ENCODE assay signal across 15 cellular contexts in the genomic region with DNA sequence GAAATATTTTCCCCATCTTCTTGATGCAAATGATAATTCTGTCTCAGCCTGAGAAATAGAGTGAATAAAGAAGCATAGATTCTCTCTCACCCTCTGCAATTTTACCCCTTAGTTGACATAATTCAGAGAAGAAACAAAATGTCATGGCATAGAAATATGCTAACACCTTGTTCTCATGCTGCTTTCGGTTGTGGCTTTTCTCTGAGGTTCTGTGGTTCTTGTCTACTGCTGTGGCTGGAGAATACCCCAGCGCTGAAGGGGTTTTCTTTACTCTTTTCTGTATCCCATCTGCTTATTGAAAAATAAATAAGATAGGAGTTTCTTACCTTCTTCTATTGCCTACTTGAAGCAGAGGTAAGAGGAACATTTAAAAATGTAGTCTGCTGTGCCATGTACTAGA. TPM values are rescaled to one million over a fixed set of nuclear protein-coding genes. Genes with fewer than 3 reads are reported as not detected.
DNase-seq lines count a peak whose midpoint lies in the region; ATAC-seq and TF ChIP-seq lines count a peak whose summit lies in the region.
"Had no signal": no experiment of that assay in that cellular context is flagged by ENCODE, and none has a peak within 500 bp of the region (broad histone marks: within the 10 kb centered on the region; RNA-seq: fewer than 3 reads in every experiment).

No MANE protein-coding gene starts in this region.

- no peak overlapping the region for H3K27ac Mint-ChIP-seq in T-helper 2 cell treated with Interferon-gamma antibody and Interleukin-4, amounts not matched to agents 5 μg/mL and 100 μg/mL, for 36 hours
- H3K27ac Mint-ChIP-seq: naive B cell had no signal

- H3K9me3 Mint-ChIP-seq in T-helper 2 cell treated with Interferon-gamma antibody and Interleukin-4, amounts not matched to agents 5 μg/mL and 100 μg/mL, for 36 hours, result no peaks in the 10 kb centered on the region
- H3K9me3 Mint-ChIP-seq: CD8-positive, alpha-beta memory T cell had no signal

- H3K4me3 Mint-ChIP-seq in T-helper 2 cell treated with Interferon-gamma antibody and Interleukin-4, amounts not matched to agents 5 μg/mL and 100 μg/mL, for 36 hours, result no peak overlapping the region
- H3K4me3 Mint-ChIP-seq: CD8-positive, alpha-beta memory T cell; naive B cell had no signal

- DNase-seq in activated gamma-delta T cell treated with Interleukin-2 at 50 U/mL for 16 hours (peak; percentile 11), activated gamma-delta T cell (lab: John Stamatoyannopoulos, UW) (no peak), omental fat pad (ENCODE audit: low spot score) (no peak)
- peak; percentile 27 for DNase-seq in T-helper 2 cell treated with Interferon-gamma antibody and Interleukin-4, amounts not matched to agents 5 μg/mL and 100 μg/mL, for 36 hours (ENCODE audit: low spot score)
- DNase-seq in stimulated activated naive CD8-positive, alpha-beta T cell treated with anti-CD3 and anti-CD28 coated beads, Interleukin-15, Interleukin-2, amounts not matched to agents 100 U/mL and 50 U/mL, for 24 hours, result no peak
- no peak for DNase-seq in stimulated activated CD4-positive, alpha-beta T cell treated with anti-CD3 and anti-CD28 coated beads, Interleukin-2, amount 100 ng/mL, for 48 hours
- DNase-seq: GM23248, naive B cell, NCI-H1417 treated with DMSO at 0.1 percent for 48 hours, PC-9 had no signal

- TF ChIP-seq CTCF in omental fat pad (IDR thresholded peaks at IDR 0.05), result no peak

- H3K27me3 Mint-ChIP-seq in T-helper 2 cell treated with Interferon-gamma antibody and Interleukin-4, amounts not matched to agents 5 μg/mL and 100 μg/mL, for 36 hours (ENCODE audit: low read depth), result peaks cover 49% of the 10 kb centered on the region

- peak; percentile 80 for ATAC-seq in HG02870 (IDR thresholded peaks at IDR 0.05; ENCODE audit: unreplicated experiment)
- peak; percentile 46 for ATAC-seq in stimulated activated naive CD8-positive, alpha-beta T cell treated with anti-CD3 and anti-CD28 coated beads, Interleukin-15, Interleukin-2, amounts not matched to agents 100 U/mL and 50 U/mL, for 24 hours
- ATAC-seq in HG02852 (IDR thresholded peaks at IDR 0.05; ENCODE audit: unreplicated experiment), result no peak
- ATAC-seq in omental fat pad (ENCODE audit: low FRiP score), result no peak
- ATAC-seq: SK-N-SH treated with all-trans-retinoic acid at 6 μM for 48 hours had no signal

- no peaks in the 10 kb centered on the region for H3K36me3 Mint-ChIP-seq in T-helper 2 cell treated with Interferon-gamma antibody and Interleukin-4, amounts not matched to agents 5 μg/mL and 100 μg/mL, for 36 hours (ENCODE audit: low read depth)
- H3K36me3 Mint-ChIP-seq: CD8-positive, alpha-beta memory T cell; naive B cell had no signal

- peaks cover 22% of the 10 kb centered on the region for H3K4me1 Mint-ChIP-seq in T-helper 2 cell treated with Interferon-gamma antibody and Interleukin-4, amounts not matched to agents 5 μg/mL and 100 μg/mL, for 36 hours (ENCODE audit: low read depth)
- H3K4me1 Mint-ChIP-seq: naive B cell had no signal

RNA-seq across cellular contexts. Expression of a gene that starts 15.4 kb away (rescaled TPM):
- total RNA-seq in omental fat pad, result 1 to 10 TPM in 2 of 4 donors, under 1 TPM in 2; 0.32 to 1.8 (median 0.76) TPM
- total RNA-seq: endothelial cell of umbilical vein had no signal

Comparison
In these comparisons a context has a peak if more than half of its experiments do, and no peak if none do; other contexts are left out.
1. DNase-seq: peak in activated gamma-delta T cell treated with Interleukin-2 at 50 U/mL for 16 hours (single experiment) and T-helper 2 cell treated with Interferon-gamma antibody and Interleukin-4, amounts not matched to agents 5 μg/mL and 100 μg/mL, for 36 hours (single experiment); none in activated gamma-delta T cell (single experiment), stimulated activated naive CD8-positive, alpha-beta T cell treated with anti-CD3 and anti-CD28 coated beads, Interleukin-15, Interleukin-2, amounts not matched to agents 100 U/mL and 50 U/mL, for 24 hours (single experiment), stimulated activated CD4-positive, alpha-beta T cell treated with anti-CD3 and anti-CD28 coated beads, Interleukin-2, amount 100 ng/mL, for 48 hours (0 of 2) and omental fat pad (single experiment).
2. ATAC-seq: peak in HG02870 (single experiment) and stimulated activated naive CD8-positive, alpha-beta T cell treated with anti-CD3 and anti-CD28 coated beads, Interleukin-15, Interleukin-2, amounts not matched to agents 100 U/mL and 50 U/mL, for 24 hours (single experiment); none in HG02852 (single experiment) and omental fat pad (single experiment).